ENCODE assay signal across 9 cellular contexts in genomic region chr9:18890372-18890771, GRCh38.
DNase-seq lines count a peak whose midpoint lies in the region; ATAC-seq and TF ChIP-seq lines count a peak whose summit lies in the region.
"Had no signal": no experiment of that assay in that cellular context is flagged by ENCODE, and none has a peak within 500 bp of the region (broad histone marks: within the 10 kb centered on the region; RNA-seq: fewer than 3 reads in every experiment).

No MANE protein-coding gene starts in this region.

- TF ChIP-seq CTCF in PC-9 (conservative IDR thresholded peaks at IDR 0.05): no peak

- H3K4me2 ChIP-seq in PC-9: 0 out of 2 replicates have a peak overlapping the region, but pooled peaks have one; percentile 16

- intact Hi-C loops in PC-9 (cut with micrococcal nuclease; ENCODE audit: unreplicated experiment) (no loop called here), Right ventricle myocardium inferior (cut with DNase I) (no loop called here)

- H3K36me3 ChIP-seq in PC-9 (ENCODE audit: low read depth): no peaks in the 10 kb centered on the region

- no peaks in the 10 kb centered on the region for H4K20me1 ChIP-seq in PC-9 (ENCODE audit: insufficient read depth)

- CTCF ChIA-PET in PC-9 (lab: Charles Lee): no interaction called here

- no peak overlapping the region for H3K4me3 ChIP-seq in PC-9

- H3K9me2 ChIP-seq in PC-9 (ENCODE audit: insufficient read depth): no peaks in the 10 kb centered on the region

- H3F3A ChIP-seq in PC-9 (ENCODE audit: insufficient read depth, low read depth): no peaks in the 10 kb centered on the region

- no TSS peak for BruUV-seq in PC-9 (replicated peaks; lab: Mats Ljungman, UMichigan)

- H3K79me2 ChIP-seq in PC-9 (ENCODE audit: low read depth): no peaks in the 10 kb centered on the region

- DNase-seq in PC-9: no peak
- DNase-seq in myocyte (ENCODE audit: low read depth): peak; percentile 78
- DNase-seq in AML-193 (lab: John Stamatoyannopoulos, UW): no peak
- no peak for DNase-seq in T-helper 9 cell
- no peak for DNase-seq in Right ventricle myocardium inferior (ENCODE audit: missing footprints)
- DNase-seq in stimulated activated naive CD4-positive, alpha-beta T cell (lab: John Stamatoyannopoulos, UW): no peak
- DNase-seq: stimulated activated CD4-positive, alpha-beta T cell treated with anti-CD3 and anti-CD28 coated beads, Interleukin-2, amount 100 ng/mL, for 48 hours had no signal

- no peaks in the 10 kb centered on the region for H3K9me3 ChIP-seq in PC-9 (ENCODE audit: insufficient read depth, low read depth)

- H3K27me3 ChIP-seq in PC-9 (ENCODE audit: insufficient read depth, low read depth): no peaks in the 10 kb centered on the region

- H3K4me1 ChIP-seq in PC-9 (replicated peaks; ENCODE audit: insufficient read depth): no peaks in the 10 kb centered on the region

- POLR2A ChIA-PET in PC-9 (lab: Charles Lee; ENCODE audit: unreplicated experiment): no interaction called here

- H3K27ac ChIP-seq in PC-9: no peak overlapping the region

- H2AFZ ChIP-seq in PC-9: no peak overlapping the region

- ATAC-seq in GM18909 (IDR thresholded peaks at IDR 0.05; ENCODE audit: poor library complexity, unreplicated experiment) (peak; percentile 75), HG02852 (IDR thresholded peaks at IDR 0.05; ENCODE audit: unreplicated experiment) (peak; percentile 82), Right ventricle myocardium inferior (no peak)
